In genomic region chr9:75149841-75150241, GRCh38 we compare ENCODE assay signal across 16 cellular contexts.
DNase-seq lines count a peak whose midpoint lies in the region; ATAC-seq and TF ChIP-seq lines count a peak whose summit lies in the region.
"Had no signal": no experiment of that assay in that cellular context is flagged by ENCODE, and none has a peak within 500 bp of the region (broad histone marks: within the 10 kb centered on the region; RNA-seq: fewer than 3 reads in every experiment).

No MANE protein-coding gene starts in this region.

- peaks cover 0 to 25% (median 0%) of the 10 kb centered on the region in 3 donors for H3K36me3 ChIP-seq in Peyer's patch
- H3K36me3 ChIP-seq in smooth muscle cell (ENCODE audit: low read depth) = peaks cover 8% of the 10 kb centered on the region
- H3K36me3 ChIP-seq in A673 (ENCODE audit: insufficient read depth, low read length, poor library complexity, severe bottlenecking) = no peaks in the 10 kb centered on the region

- no TSS peak for BruUV-seq in A673 (replicated peaks; lab: Mats Ljungman, UMichigan)

- ATAC-seq in HG03469 (IDR thresholded peaks at IDR 0.05; ENCODE audit: unreplicated experiment) = no peak
- ATAC-seq in GM21526 (IDR thresholded peaks at IDR 0.05; ENCODE audit: low FRiP score, unreplicated experiment) = no peak
- ATAC-seq: SK-N-SH treated with all-trans-retinoic acid at 6 μM for 48 hours had no signal

- H3F3A ChIP-seq in smooth muscle cell (ENCODE audit: low read depth) = peaks cover 7% of the 10 kb centered on the region

- peaks cover 9% of the 10 kb centered on the region for H3K9me3 Mint-ChIP-seq in activated CD4-positive, alpha-beta T cell treated with anti-CD3 and anti-CD28 coated beads, Interleukin-2, amount 10 ng/mL, durations not matched to agents 24 days and 14 days
- peaks cover 5% of the 10 kb centered on the region for H3K9me3 Mint-ChIP-seq in chondrocyte (ENCODE audit: low read depth)

- POLR2A ChIA-PET in A673 (lab: Charles Lee; ENCODE audit: low non-redundant PET) = no interaction called here

- intact Hi-C loops in activated CD4-positive, alpha-beta T cell treated with anti-CD3 and anti-CD28 coated beads, Interleukin-2, amount 10 ng/mL, durations not matched to agents 24 days and 14 days (cut with micrococcal nuclease) = loop anchor here (2.0 to 10.0 kb wide), 4 partner anchors 21 to 1295 kb away; no protein-coding TSS in a partner anchor
- intact Hi-C loops in A673 (cut with micrococcal nuclease; ENCODE audit: unreplicated experiment) = no loop called here

- no peak for TF ChIP-seq POLR2A in Peyer's patch (IDR thresholded peaks at IDR 0.05)

- H3K4me2 ChIP-seq in smooth muscle cell = peak overlapping the region; percentile 53
- H3K4me2 ChIP-seq: hepatocyte had no signal

- WGBS in smooth muscle cell (ENCODE audit: low lambda C conversion rate) = 61% methylated on average over 6 of the region's 6 CpGs

- no peak overlapping the region for H3K9ac ChIP-seq in smooth muscle cell (ENCODE audit: low read depth)

- TF ChIP-seq CTCF in Peyer's patch (IDR thresholded peaks at IDR 0.05) = no peak
- no peak for TF ChIP-seq CTCF in chondrocyte (IDR thresholded peaks at IDR 0.05)
- TF ChIP-seq CTCF in smooth muscle cell (IDR thresholded peaks at IDR 0.05; ENCODE audit: borderline replicate concordance, insufficient read depth, poor library complexity, severe bottlenecking) = no peak
- TF ChIP-seq CTCF in A673 (conservative IDR thresholded peaks at IDR 0.05; ENCODE audit: low read depth, low read length) = no peak

- H2AFZ ChIP-seq in smooth muscle cell (ENCODE audit: low read depth) = no peak overlapping the region
- H2AFZ ChIP-seq: hepatocyte had no signal

- peak overlapping the region; percentile 48 for H3K4me3 Mint-ChIP-seq in activated CD4-positive, alpha-beta T cell treated with anti-CD3 and anti-CD28 coated beads, Interleukin-2, amount 10 ng/mL, durations not matched to agents 24 days and 14 days
- H3K4me3 Mint-ChIP-seq in chondrocyte (ENCODE audit: unreplicated experiment) = no peak overlapping the region

- no peaks in the 10 kb centered on the region for H3K79me2 ChIP-seq in smooth muscle cell (ENCODE audit: low read depth)
- H3K79me2 ChIP-seq: hepatocyte had no signal

- H3K27me3 Mint-ChIP-seq in activated CD4-positive, alpha-beta T cell treated with anti-CD3 and anti-CD28 coated beads, Interleukin-2, amount 10 ng/mL, durations not matched to agents 24 days and 14 days = no peaks in the 10 kb centered on the region
- no peaks in the 10 kb centered on the region for H3K27me3 Mint-ChIP-seq in chondrocyte (ENCODE audit: low read depth)

- DNase-seq in activated CD4-positive, alpha-beta T cell treated with anti-CD3 and anti-CD28 coated beads, Interleukin-2, amount 10 ng/mL, durations not matched to agents 24 days and 14 days = peak; percentile 58
- no peak for DNase-seq in activated CD4-positive, alpha-beta T cell treated with anti-CD3 and anti-CD28 coated beads, Interleukin-2, amount 50 U/mL, for 1 hour
- DNase-seq in Peyer's patch (no peak), chondrocyte (ENCODE audit: low spot score) (no peak), smooth muscle cell (lab: John Stamatoyannopoulos, UW; ENCODE audit: unreplicated experiment) (no peak), A673 (ENCODE audit: low spot score) (no peak)
- DNase-seq: activated CD4-positive, alpha-beta T cell treated with anti-CD3 and anti-CD28 coated beads for 48 hours; mesenchymal stem cell; NCI-H146; NCI-H774 had no signal

- peak overlapping the region; percentile 4 for H3K27ac Mint-ChIP-seq in activated CD4-positive, alpha-beta T cell treated with anti-CD3 and anti-CD28 coated beads, Interleukin-2, amount 10 ng/mL, durations not matched to agents 24 days and 14 days
- peak overlapping the region; percentile 85 for H3K27ac Mint-ChIP-seq in chondrocyte (ENCODE audit: unreplicated experiment)

- H3K27ac ChIP-seq in Peyer's patch (peak overlapping the region in 3 of 4 donors; percentile 6 to 51 (median 18)), smooth muscle cell (ENCODE audit: low read depth) (peak overlapping the region; percentile 88), A673 (ENCODE audit: low read depth, low read length, poor library complexity, severe bottlenecking) (no peak overlapping the region)
- H3K27ac ChIP-seq: ascending aorta, hepatocyte, suprapubic skin had no signal

- H3K27me3 ChIP-seq in Peyer's patch (no peaks in the 10 kb centered on the region), smooth muscle cell (ENCODE audit: low read depth) (no peaks in the 10 kb centered on the region), A673 (replicated peaks; ENCODE audit: insufficient read depth, low read depth, low read length, poor library complexity) (no peaks in the 10 kb centered on the region)
- H3K27me3 ChIP-seq: ascending aorta, hepatocyte, suprapubic skin had no signal

- H3K4me1 Mint-ChIP-seq in activated CD4-positive, alpha-beta T cell treated with anti-CD3 and anti-CD28 coated beads, Interleukin-2, amount 10 ng/mL, durations not matched to agents 24 days and 14 days = peaks cover 66% of the 10 kb centered on the region
- peaks cover 28% of the 10 kb centered on the region for H3K4me1 Mint-ChIP-seq in chondrocyte (ENCODE audit: low read depth)

- CTCF ChIA-PET in A673 (lab: Charles Lee) = no interaction called here

- H3K4me3 ChIP-seq in Peyer's patch = no peak overlapping the region
- H3K4me3 ChIP-seq in smooth muscle cell = no peak overlapping the region
- no peak overlapping the region for H3K4me3 ChIP-seq in A673 (ENCODE audit: low read depth, low read length, poor library complexity, severe bottlenecking)
- H3K4me3 ChIP-seq: ascending aorta, hepatocyte, suprapubic skin had no signal

- H3K9me3 ChIP-seq in Peyer's patch (no peaks in the 10 kb centered on the region), smooth muscle cell (replicated peaks; ENCODE audit: low read depth) (peaks cover under 1% of the 10 kb centered on the region), A673 (ENCODE audit: low read depth, low read length, poor library complexity, severe bottlenecking) (no peaks in the 10 kb centered on the region)
- H3K9me3 ChIP-seq: suprapubic skin had no signal

- no peaks in the 10 kb centered on the region for H4K20me1 ChIP-seq in smooth muscle cell (ENCODE audit: low read depth)

- H3K4me1 ChIP-seq in Peyer's patch = peaks cover 0 to 6% (median 0%) of the 10 kb centered on the region in 4 donors
- H3K4me1 ChIP-seq in smooth muscle cell (ENCODE audit: low read depth) = peaks cover 7% of the 10 kb centered on the region
- H3K4me1 ChIP-seq in A673 (ENCODE audit: insufficient read depth, low read length, poor library complexity, severe bottlenecking) = no peaks in the 10 kb centered on the region
- H3K4me1 ChIP-seq: ascending aorta, suprapubic skin had no signal

- H3K36me3 Mint-ChIP-seq in activated CD4-positive, alpha-beta T cell treated with anti-CD3 and anti-CD28 coated beads, Interleukin-2, amount 10 ng/mL, durations not matched to agents 24 days and 14 days (ENCODE audit: low read depth) = peaks cover 34% of the 10 kb centered on the region
- peaks cover 13% of the 10 kb centered on the region for H3K36me3 Mint-ChIP-seq in chondrocyte (ENCODE audit: low read depth)
